ENCODE assay signal across 12 cellular contexts in genomic region chr2:158926478-158926948, GRCh38.
DNase-seq lines count a peak whose midpoint lies in the region; ATAC-seq, FAIRE-seq and TF ChIP-seq lines count a peak whose summit lies in the region.
"Had no signal": no experiment of that assay in that cellular context is flagged by ENCODE, and none has a peak within 500 bp of the region (broad histone marks: within the 10 kb centered on the region; RNA-seq: fewer than 3 reads in every experiment).

No MANE protein-coding gene starts in this region.

- no peak overlapping the region for H2AFZ ChIP-seq in ACC112 (ENCODE audit: low read length, unreplicated experiment)

- no peaks in the 10 kb centered on the region for H3K79me2 ChIP-seq in ACC112 (ENCODE audit: control insufficient read depth, insufficient read depth, low read length, unreplicated experiment)

- H3K4me1 ChIP-seq in ACC112 (ENCODE audit: control insufficient read depth, insufficient read depth, low read length, unreplicated experiment) = peaks cover 27% of the 10 kb centered on the region
- H3K4me1 ChIP-seq: left ventricle myocardium inferior had no signal

- no peak for TF ChIP-seq CTCF in fibroblast of mammary gland (conservative IDR thresholded peaks at IDR 0.05; ENCODE audit: control insufficient read depth, insufficient read depth, low read depth, low read length)

- no peak for ATAC-seq in GM21576 (IDR thresholded peaks at IDR 0.05; ENCODE audit: unreplicated experiment)

- H3K27ac ChIP-seq in ACC112 (ENCODE audit: low read depth, low read length) = no peak overlapping the region
- H3K27ac ChIP-seq: left ventricle myocardium inferior, SK-N-MC had no signal

- no peak for TF ChIP-seq POLR2A in H54 (IDR thresholded peaks at IDR 0.05; ENCODE audit: low read depth, low read length)

- no peaks in the 10 kb centered on the region for H3K36me3 ChIP-seq in ACC112 (ENCODE audit: insufficient read depth, low read length)
- H3K36me3 ChIP-seq: left ventricle myocardium inferior had no signal

- DNase-seq in H54 (ENCODE audit: insufficient read length, low spot score) = no peak
- DNase-seq in RPMI8226 = peak; percentile 44
- peak; percentile 79 for DNase-seq in fibroblast of mammary gland (ENCODE audit: low read depth)
- no peak for DNase-seq in iPS-NIHi11 (ENCODE audit: low spot score)
- DNase-seq in AG08395 (ENCODE audit: low spot score) = no peak
- no peak for DNase-seq in NCI-H2029 treated with DMSO at 0.1 percent for 48 hours (lab: John Stamatoyannopoulos, UW)
- DNase-seq: effector CD4-positive, alpha-beta T cell; left ventricle myocardium inferior; NCI-H1417 had no signal

- no peaks in the 10 kb centered on the region for H3K27me3 ChIP-seq in ACC112 (ENCODE audit: insufficient read depth, low read length)

- peak; percentile 96 for FAIRE-seq in H54 (lab: Jason Lieb, UNC)

- H3K4me3 ChIP-seq in ACC112 (ENCODE audit: low read depth, low read length) = peak overlapping the region; percentile 47
- no peak overlapping the region for H3K4me3 ChIP-seq in fibroblast of mammary gland (ENCODE audit: control insufficient read depth, low read depth, low read length)
- H3K4me3 ChIP-seq: left ventricle myocardium inferior, SK-N-MC had no signal

Comparison
In these comparisons a context has a peak if more than half of its experiments do, and no peak if none do; other contexts are left out.
1. DNase-seq: peak in RPMI8226 (single experiment) and fibroblast of mammary gland (single experiment); none in H54 (single experiment), iPS-NIHi11 (single experiment), AG08395 (single experiment) and NCI-H2029 treated with DMSO at 0.1 percent for 48 hours (single experiment).